ENCODE assay signal across 12 cellular contexts in the genomic region with DNA sequence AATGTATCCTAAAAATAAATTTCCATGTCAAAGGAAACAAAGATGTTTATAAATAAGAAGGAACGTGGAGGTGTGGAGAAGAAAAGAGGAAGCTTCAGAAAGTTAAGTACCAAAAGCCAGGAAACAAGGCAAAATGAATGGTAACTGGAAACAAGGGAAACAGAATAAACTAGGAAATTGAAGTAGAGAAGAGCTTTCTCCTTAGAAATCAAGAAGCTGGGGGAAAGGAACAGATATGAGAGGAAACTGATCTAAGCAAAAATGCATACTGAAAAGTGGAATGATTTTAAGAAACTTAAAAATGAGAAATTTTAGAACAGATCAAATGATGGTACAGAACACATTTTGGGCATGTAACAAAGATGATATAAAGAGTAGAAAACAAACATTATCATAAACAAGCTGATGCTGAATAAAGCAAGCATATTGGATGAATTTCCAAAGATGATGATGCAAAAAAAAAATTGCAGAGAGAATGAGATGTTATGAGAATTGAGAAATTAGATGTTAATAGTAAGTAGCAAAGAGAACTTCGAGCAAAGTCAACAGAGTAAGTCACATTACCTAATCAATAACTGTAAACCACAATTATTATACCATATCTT. TPM values are rescaled to one million over a fixed set of nuclear protein-coding genes. Genes with fewer than 3 reads are reported as not detected.
DNase-seq lines count a peak whose midpoint lies in the region; ATAC-seq, FAIRE-seq and TF ChIP-seq lines count a peak whose summit lies in the region.
"Had no signal": no experiment of that assay in that cellular context is flagged by ENCODE, and none has a peak within 500 bp of the region (broad histone marks: within the 10 kb centered on the region; RNA-seq: fewer than 3 reads in every experiment).

No MANE protein-coding gene starts in this region.

- no peaks in the 10 kb centered on the region for H3F3A ChIP-seq in GM23338 (replicated peaks; ENCODE audit: low read depth)

- TF ChIP-seq RAD21 in A549 (conservative IDR thresholded peaks at IDR 0.05 in 1 of 2, IDR thresholded peaks at IDR 0.05 in 1 of 2) = no peak

- H3K4me2 ChIP-seq in A549 = peak overlapping the region; percentile 85
- peak overlapping the region; percentile 84 for H3K4me2 ChIP-seq in GM23338

- DNase-seq in A549 (ENCODE audit: low read depth in 1 of 2, low spot score in 1 of 2) (no peak), GM23338 (ENCODE audit: low spot score) (no peak), adipocyte (ENCODE audit: low read depth) (no peak), lower lobe of right lung (no peak), GM03348 (ENCODE audit: low spot score) (no peak), progenitor cell of endocrine pancreas (ENCODE audit: low spot score, unreplicated experiment) (no peak)
- DNase-seq: activated T-cell treated with anti-CD3 and anti-CD28 coated beads for 4 hours; stimulated activated naive CD4-positive, alpha-beta T cell treated with Interleukin-2 at 50 U/mL for 16 hours; T1000 had no signal

- peak overlapping the region; percentile 86 for H3K4me3 ChIP-seq in A549
- peak overlapping the region; percentile 67 for H3K4me3 ChIP-seq in GM23338
- H3K4me3 ChIP-seq in adipocyte (ENCODE audit: low read length) = peak overlapping the region; percentile 96
- peak overlapping the region; percentile 92 for H3K4me3 ChIP-seq in lower lobe of right lung

- H3K9me3 ChIP-seq in A549 (no peaks in the 10 kb centered on the region), adipocyte (ENCODE audit: control insufficient read depth, low read length) (no peaks in the 10 kb centered on the region), lower lobe of right lung (no peaks in the 10 kb centered on the region)
- H3K9me3 ChIP-seq: breast epithelium had no signal

- H3K27ac ChIP-seq in A549 (no peak overlapping the region), GM23338 (ENCODE audit: low read depth) (no peak overlapping the region), lower lobe of right lung (peak overlapping the region; percentile 99)

- H3K9ac ChIP-seq in adipocyte (ENCODE audit: low read length) = peak overlapping the region; percentile 93

- no peaks in the 10 kb centered on the region for H3K27me3 ChIP-seq in GM23338 (ENCODE audit: insufficient read depth)
- no peaks in the 10 kb centered on the region for H3K27me3 ChIP-seq in adipocyte (replicated peaks; ENCODE audit: control insufficient read depth, insufficient read depth, low read length)
- H3K27me3 ChIP-seq in lower lobe of right lung (ENCODE audit: low read depth) = no peaks in the 10 kb centered on the region
- H3K27me3 ChIP-seq: breast epithelium had no signal

- no peak for TF ChIP-seq POLR2A in A549 (IDR thresholded peaks at IDR 0.05; ENCODE audit: low read length)

- ATAC-seq in A549 (no peak), GM23338 (no peak), lower lobe of right lung (no peak), GM21786 (IDR thresholded peaks at IDR 0.05; ENCODE audit: unreplicated experiment) (no peak), GM21576 (IDR thresholded peaks at IDR 0.05; ENCODE audit: unreplicated experiment) (no peak)

- 70% methylated on average over 2 of the region's 2 CpGs for WGBS in A549 (ENCODE audit: missing lambda C conversion rate)

- intact Hi-C loops in lower lobe of right lung (cut with DNase I) = no loop called here

- no peak for FAIRE-seq in A549 (lab: Jason Lieb, UNC)

- H3K27ac Mint-ChIP-seq in GM23338 = no peak overlapping the region
- H3K27ac Mint-ChIP-seq in progenitor cell of endocrine pancreas = no peak overlapping the region

- H3K36me3 Mint-ChIP-seq in GM23338 (ENCODE audit: low read depth) (peaks cover 6% of the 10 kb centered on the region; the same call in 2 of the 3 replicates), progenitor cell of endocrine pancreas (ENCODE audit: insufficient read depth) (peaks cover 5% of the 10 kb centered on the region)

- TF ChIP-seq CTCF in A549 (IDR thresholded peaks at IDR 0.05) = no peak
- TF ChIP-seq CTCF in GM23338 (conservative IDR thresholded peaks at IDR 0.05; ENCODE audit: low read depth in 2 of 2) = no peak
- TF ChIP-seq CTCF in lower lobe of right lung (IDR thresholded peaks at IDR 0.05) = no peak
- no peak for TF ChIP-seq CTCF in progenitor cell of endocrine pancreas (IDR thresholded peaks at IDR 0.05; ENCODE audit: unreplicated experiment)

- peaks cover 39% of the 10 kb centered on the region for H4K20me1 ChIP-seq in GM23338 (replicated peaks; ENCODE audit: insufficient read depth)

- CTCF ChIA-PET in A549 (lab: Yijun Ruan, JAX) = interaction anchor here (1.0 kb wide), 1 partner anchor 67 kb away, joined by 3 read pairs; no protein-coding TSS in a partner anchor

- no peaks in the 10 kb centered on the region for H3K9me3 Mint-ChIP-seq in GM23338
- peaks cover 6% of the 10 kb centered on the region for H3K9me3 Mint-ChIP-seq in progenitor cell of endocrine pancreas (ENCODE audit: low read depth)

- peaks cover 3% of the 10 kb centered on the region for H3K27me3 Mint-ChIP-seq in GM23338 (ENCODE audit: insufficient read depth, low read depth, poor library complexity)
- H3K27me3 Mint-ChIP-seq in progenitor cell of endocrine pancreas = no peaks in the 10 kb centered on the region

- H3K4me1 ChIP-seq in A549 = peaks cover 23% of the 10 kb centered on the region; the same call in 2 of the 3 replicates
- peaks cover 20% of the 10 kb centered on the region for H3K4me1 ChIP-seq in GM23338 (ENCODE audit: insufficient read depth)
- H3K4me1 ChIP-seq in adipocyte (ENCODE audit: control insufficient read depth, insufficient read depth, low read length) = peaks cover 13% of the 10 kb centered on the region
- H3K4me1 ChIP-seq in lower lobe of right lung = peaks cover 36% of the 10 kb centered on the region
- H3K4me1 ChIP-seq: breast epithelium had no signal

- no peaks in the 10 kb centered on the region for H3K4me1 Mint-ChIP-seq in GM23338
- peaks cover 2% of the 10 kb centered on the region for H3K4me1 Mint-ChIP-seq in progenitor cell of endocrine pancreas (ENCODE audit: low read depth)

- peaks cover 66% of the 10 kb centered on the region for H3K79me2 ChIP-seq in GM23338 (replicated peaks; ENCODE audit: insufficient read depth)

- TF ChIP-seq EP300 in A549 (IDR thresholded peaks at IDR 0.05) = no peak

- H3K36me3 ChIP-seq in GM23338 (ENCODE audit: insufficient read depth) (no peaks in the 10 kb centered on the region), adipocyte (ENCODE audit: control insufficient read depth, insufficient read depth, low read length, severe bottlenecking) (no peaks in the 10 kb centered on the region), lower lobe of right lung (no peaks in the 10 kb centered on the region)
- H3K36me3 ChIP-seq: breast epithelium had no signal

- no peak overlapping the region for H2AFZ ChIP-seq in GM23338

- H3K4me3 Mint-ChIP-seq in GM23338 = no peak overlapping the region
- H3K4me3 Mint-ChIP-seq in progenitor cell of endocrine pancreas (ENCODE audit: low read depth) = no peak overlapping the region

- no peaks in the 10 kb centered on the region for H3K9me2 ChIP-seq in GM23338 (ENCODE audit: insufficient read depth)

- POLR2A ChIA-PET in A549 (lab: Yijun Ruan, JAX) = no interaction called here

TF ChIP-seq in A549, 52 proteins besides CTCF, POLR2A, EP300 and RAD21:
- TF ChIP-seq ZC3H11A (IDR thresholded peaks at IDR 0.05) (no peak), RFX5 (IDR thresholded peaks at IDR 0.05) (no peak)

TF ChIP-seq in GM23338, 12 proteins besides CTCF, POLR2A, EP300 and RAD21:
- TF ChIP-seq POLR2AphosphoS5 (IDR thresholded peaks at IDR 0.05; ENCODE audit: low read depth) = no peak
- TF ChIP-seq, protein P1, sequence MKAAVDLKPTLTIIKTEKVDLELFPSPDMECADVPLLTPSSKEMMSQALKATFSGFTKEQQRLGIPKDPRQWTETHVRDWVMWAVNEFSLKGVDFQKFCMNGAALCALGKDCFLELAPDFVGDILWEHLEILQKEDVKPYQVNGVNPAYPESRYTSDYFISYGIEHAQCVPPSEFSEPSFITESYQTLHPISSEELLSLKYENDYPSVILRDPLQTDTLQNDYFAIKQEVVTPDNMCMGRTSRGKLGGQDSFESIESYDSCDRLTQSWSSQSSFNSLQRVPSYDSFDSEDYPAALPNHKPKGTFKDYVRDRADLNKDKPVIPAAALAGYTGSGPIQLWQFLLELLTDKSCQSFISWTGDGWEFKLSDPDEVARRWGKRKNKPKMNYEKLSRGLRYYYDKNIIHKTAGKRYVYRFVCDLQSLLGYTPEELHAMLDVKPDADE (IDR thresholded peaks at IDR 0.05) = no peak

RNA-seq across cellular contexts. Expression of gene BRAF, which starts 1.9 kb away (rescaled TPM):
- 16.9 and 19.7 TPM in 2 replicates for polyA plus RNA-seq in A549 (2011; rRNA removed)
- 2.4 and 3.1 TPM in 2 replicates for polyA plus RNA-seq in A549 (2012; cell fraction: cytosol; rRNA removed)
- 2.6 and 3.9 TPM in 2 replicates for polyA plus RNA-seq in A549 (2012; cell fraction: nucleus; rRNA removed)
- 5.9 to 6.1 TPM (median 6.0 TPM) in 3 replicates for polyA plus RNA-seq in A549 (2017; fragmentation: RNase III; extraction: RNeasy Plus Mini Kit Qiagen cat#74134 plus additional on column Dnase treatment)
- polyA minus RNA-seq in A549 (2011; rRNA and poly(A)+ RNA removed) = 36.1 and 40.1 TPM in 2 replicates
- total RNA-seq in GM23338 (2014; rRNA removed; shearing (Covaris generic)) = 36.8 and 47.0 TPM in 2 replicates
- 12.3 and 14.6 TPM in 2 replicates for polyA plus RNA-seq in GM23338 (2016; fragmentation: Nextera tagmentation; extraction: Ambion mirVana)
- 43.0 TPM for total RNA-seq in lower lobe of right lung
- total RNA-seq in progenitor cell of endocrine pancreas = 60.5 and 64.9 TPM in 2 replicates
